8 cellular contexts compared by ENCODE assay signal in genomic region chr19:43639507-43640423, GRCh38. TPM values are rescaled to one million over a fixed set of nuclear protein-coding genes. Genes with fewer than 3 reads are reported as not detected.
DNase-seq lines count a peak whose midpoint lies in the region; ATAC-seq and TF ChIP-seq lines count a peak whose summit lies in the region.

TSS of gene CADM4 (minus strand) at chr19:43639850. CDS start at chr19:43639790, 60 bp downstream.

- peak; percentile 68 to 76 for ATAC-seq in stimulated activated naive B cell treated with anti-CD40 and anti-IgM and Interleukin-4, amounts not matched to agents 10 μg/mL and 1 μg/mL and 100 μg/mL, for 72 hours (replicated peaks)
- ATAC-seq in GM18517 (IDR thresholded peaks at IDR 0.05; ENCODE audit: unreplicated experiment) (no peak), HG02759 (IDR thresholded peaks at IDR 0.05; ENCODE audit: unreplicated experiment) (no peak)

- intact Hi-C loops in activated CD4-positive, alpha-beta memory T cell treated with anti-CD3 and anti-CD28 coated beads for 36 hours (cut with micrococcal nuclease), result no loop called here

- peak; percentile 36 for DNase-seq in BE2C
- DNase-seq in Jurkat, Clone E6-1 (ENCODE audit: low read depth, low spot score), result no peak
- DNase-seq in activated CD4-positive, alpha-beta memory T cell treated with anti-CD3 and anti-CD28 coated beads for 36 hours, result peak; percentile 54
- peak; percentile 31 for DNase-seq in effector CD4-positive, alpha-beta T cell
- DNase-seq in mesothelial cell of epicardium (ENCODE audit: low spot score in 2 of 2, unreplicated experiment in 2 of 2), result peak in 1 of 2 experiments; percentile 49
- no peak for DNase-seq in stimulated activated naive B cell treated with anti-CD40 and anti-IgM and Interleukin-4, amounts not matched to agents 10 μg/mL and 1 μg/mL and 100 μg/mL, for 72 hours

- H3K27me3 Mint-ChIP-seq in activated CD4-positive, alpha-beta memory T cell treated with anti-CD3 and anti-CD28 coated beads for 36 hours, result peaks cover 31% of the 10 kb centered on the region
- H3K27me3 Mint-ChIP-seq in mesothelial cell of epicardium (ENCODE audit: low read depth), result peaks cover 33% of the 10 kb centered on the region
- peaks cover 52 to 68% of the 10 kb centered on the region in 2 donors for H3K27me3 Mint-ChIP-seq in stimulated activated naive B cell treated with anti-CD40 and anti-IgM and Interleukin-4, amounts not matched to agents 10 μg/mL and 1 μg/mL and 100 μg/mL, for 72 hours

- TF ChIP-seq CTCF in BE2C (IDR thresholded peaks at IDR 0.05; ENCODE audit: low read depth, low read length), result no peak
- TF ChIP-seq CTCF in mesothelial cell of epicardium (IDR thresholded peaks at IDR 0.05; ENCODE audit: unreplicated experiment), result no peak

- peak within 1 kb of the TSS; percentile 19; the same call in 1 of the 2 replicates for H3K4me3 ChIP-seq in BE2C (ENCODE audit: low read depth, low read length)
- H3K4me3 ChIP-seq in Jurkat, Clone E6-1 (ENCODE audit: low read length), result peak within 1 kb of the TSS; percentile 53

- peaks cover 21% of the 10 kb centered on the region for H3K27me3 ChIP-seq in BE2C

- H3K4me1 Mint-ChIP-seq in activated CD4-positive, alpha-beta memory T cell treated with anti-CD3 and anti-CD28 coated beads for 36 hours (ENCODE audit: low read depth), result peaks cover 14% of the 10 kb centered on the region
- peaks cover 32% of the 10 kb centered on the region for H3K4me1 Mint-ChIP-seq in mesothelial cell of epicardium
- H3K4me1 Mint-ChIP-seq in stimulated activated naive B cell treated with anti-CD40 and anti-IgM and Interleukin-4, amounts not matched to agents 10 μg/mL and 1 μg/mL and 100 μg/mL, for 72 hours, result peaks cover 20 to 33% of the 10 kb centered on the region in 2 donors

- POLR2A ChIA-PET in activated CD4-positive, alpha-beta memory T cell treated with anti-CD3 and anti-CD28 coated beads for 36 hours (lab: Charles Lee), result no interaction called here

- H3K9me3 Mint-ChIP-seq in activated CD4-positive, alpha-beta memory T cell treated with anti-CD3 and anti-CD28 coated beads for 36 hours, result no peaks in the 10 kb centered on the region
- no peaks in the 10 kb centered on the region for H3K9me3 Mint-ChIP-seq in mesothelial cell of epicardium
- H3K9me3 Mint-ChIP-seq in stimulated activated naive B cell treated with anti-CD40 and anti-IgM and Interleukin-4, amounts not matched to agents 10 μg/mL and 1 μg/mL and 100 μg/mL, for 72 hours, result no peaks in the 10 kb centered on the region

- H3K4me3 Mint-ChIP-seq in activated CD4-positive, alpha-beta memory T cell treated with anti-CD3 and anti-CD28 coated beads for 36 hours, result peak within 1 kb of the TSS; percentile 69
- peak within 1 kb of the TSS; percentile 87 for H3K4me3 Mint-ChIP-seq in mesothelial cell of epicardium
- peak within 1 kb of the TSS; percentile 82 to 87 for H3K4me3 Mint-ChIP-seq in stimulated activated naive B cell treated with anti-CD40 and anti-IgM and Interleukin-4, amounts not matched to agents 10 μg/mL and 1 μg/mL and 100 μg/mL, for 72 hours

- no peaks in the 10 kb centered on the region for H3K36me3 ChIP-seq in BE2C

- no peaks in the 10 kb centered on the region for H3K9me3 ChIP-seq in BE2C

- peaks cover 4% of the 10 kb centered on the region for H3K4me1 ChIP-seq in BE2C

- H3K27ac Mint-ChIP-seq in activated CD4-positive, alpha-beta memory T cell treated with anti-CD3 and anti-CD28 coated beads for 36 hours, result peak within 1 kb of the TSS; percentile 18
- peak within 1 kb of the TSS; percentile 13 for H3K27ac Mint-ChIP-seq in mesothelial cell of epicardium
- H3K27ac Mint-ChIP-seq in stimulated activated naive B cell treated with anti-CD40 and anti-IgM and Interleukin-4, amounts not matched to agents 10 μg/mL and 1 μg/mL and 100 μg/mL, for 72 hours, result peak within 1 kb of the TSS; percentile 70

- H3K36me3 Mint-ChIP-seq in activated CD4-positive, alpha-beta memory T cell treated with anti-CD3 and anti-CD28 coated beads for 36 hours, result no peaks in the 10 kb centered on the region
- H3K36me3 Mint-ChIP-seq in mesothelial cell of epicardium, result no peaks in the 10 kb centered on the region
- H3K36me3 Mint-ChIP-seq in stimulated activated naive B cell treated with anti-CD40 and anti-IgM and Interleukin-4, amounts not matched to agents 10 μg/mL and 1 μg/mL and 100 μg/mL, for 72 hours, result no peaks in the 10 kb centered on the region

- CTCF ChIA-PET in activated CD4-positive, alpha-beta memory T cell treated with anti-CD3 and anti-CD28 coated beads for 36 hours (lab: Charles Lee), result interaction anchor here (1.0 kb wide), 1 partner anchor 14 kb away, joined by 3 read pairs; no protein-coding TSS in a partner anchor

RNA-seq across cellular contexts. Expression of gene CADM4, which starts in this region (rescaled TPM):
- 8.9 TPM for polyA plus RNA-seq in BE2C (2012; ENCODE audit: insufficient read depth, insufficient read length, low read depth)
- 12.6 TPM for polyA plus RNA-seq in Jurkat, Clone E6-1 (2012; ENCODE audit: insufficient read depth, insufficient read length)
- total RNA-seq in activated CD4-positive, alpha-beta memory T cell treated with anti-CD3 and anti-CD28 coated beads for 36 hours, result under 1 TPM; 0.39 to 0.57 TPM
- 45.8 to 48.3 TPM (median 47.1 TPM) in 3 replicates for total RNA-seq in mesothelial cell of epicardium

Comparison
In these comparisons a context has a peak if more than half of its experiments do, and no peak if none do; other contexts are left out.
1. RNA of gene CADM4 (total RNA-seq): 45.8 to 48.3 TPM in mesothelial cell of epicardium; 0.39 to 0.57 TPM in activated CD4-positive, alpha-beta memory T cell treated with anti-CD3 and anti-CD28 coated beads for 36 hours; every median in the first group is over 10 times any median in the second.
2. Peak in DNase-seq in activated CD4-positive, alpha-beta memory T cell treated with anti-CD3 and anti-CD28 coated beads for 36 hours; RNA of the gene not detected or under 1 TPM.
3. DNase-seq: peak in BE2C (single experiment) and effector CD4-positive, alpha-beta T cell (single experiment); none in Jurkat, Clone E6-1 (single experiment) and stimulated activated naive B cell treated with anti-CD40 and anti-IgM and Interleukin-4, amounts not matched to agents 10 μg/mL and 1 μg/mL and 100 μg/mL, for 72 hours (single experiment).
4. H3K27ac Mint-ChIP-seq: peak in every context shown above with its lines; median percentile 70 in stimulated activated naive B cell treated with anti-CD40 and anti-IgM and Interleukin-4, amounts not matched to agents 10 μg/mL and 1 μg/mL and 100 μg/mL, for 72 hours; 18 in activated CD4-positive, alpha-beta memory T cell treated with anti-CD3 and anti-CD28 coated beads for 36 hours; 13 in mesothelial cell of epicardium.
5. ATAC-seq: peak in stimulated activated naive B cell treated with anti-CD40 and anti-IgM and Interleukin-4, amounts not matched to agents 10 μg/mL and 1 μg/mL and 100 μg/mL, for 72 hours (2 of 2); none in GM18517 (single experiment) and HG02759 (single experiment).
6. Peak in every context shown above with its lines, with median percentiles within 50 percentile points of each other: H3K4me3 Mint-ChIP-seq.